ENCODE assay signal across 17 cellular contexts in the genomic region with DNA sequence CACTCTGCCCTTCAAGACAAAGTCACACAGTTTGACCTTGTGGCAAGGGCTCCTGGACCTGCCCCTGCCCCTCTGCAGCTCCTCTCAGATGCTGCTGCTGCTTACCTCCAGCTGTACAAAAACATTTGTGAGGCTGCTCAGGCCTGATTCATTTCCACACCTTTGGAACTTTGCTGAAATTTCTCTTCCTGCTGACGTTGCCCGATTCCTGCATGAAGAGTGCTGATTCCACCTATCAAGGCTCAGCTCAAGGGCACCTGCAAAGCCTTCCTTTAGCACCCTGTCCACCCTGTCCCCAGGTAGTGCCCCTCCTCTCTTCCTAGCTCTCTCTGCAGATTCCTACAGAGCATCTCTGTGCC.
"Had no signal": no experiment of that assay in that cellular context is flagged by ENCODE, and none has a peak within 500 bp of the region (broad histone marks: within the 10 kb centered on the region; RNA-seq: fewer than 3 reads in every experiment).

No MANE protein-coding gene starts in this region.

- H3K9me3 Mint-ChIP-seq: activated CD4-positive, alpha-beta memory T cell treated with anti-CD3 and anti-CD28 coated beads for 36 hours; activated naive CD4-positive, alpha-beta T cell treated with anti-CD3 and anti-CD28 coated beads, Interleukin-2, amount 10 ng/mL, durations not matched to agents 7 days and 5 days; natural killer cell treated with Interleukin-12 subunit alpha and Interleukin-12 subunit beta and Interleukin-15 and Interleukin-18, amount 100 ng/mL, for 72 hours had no signal

- H3K27ac Mint-ChIP-seq: activated CD4-positive, alpha-beta memory T cell treated with anti-CD3 and anti-CD28 coated beads for 36 hours; activated CD4-positive, alpha-beta T cell treated with anti-CD3 and anti-CD28 coated beads for 36 hours; activated CD8-positive, alpha-beta memory T cell treated with anti-CD3 and anti-CD28 coated beads, Interleukin-2, amount 10 ng/mL, durations not matched to agents 7 days and 5 days; activated naive CD4-positive, alpha-beta T cell treated with anti-CD3 and anti-CD28 coated beads, Interleukin-2, amount 10 ng/mL, durations not matched to agents 7 days and 5 days; natural killer cell treated with Interleukin-12 subunit alpha and Interleukin-12 subunit beta and Interleukin-15 and Interleukin-18, amount 100 ng/mL, for 72 hours had no signal

- H3K4me1 Mint-ChIP-seq: activated CD4-positive, alpha-beta T cell treated with anti-CD3 and anti-CD28 coated beads for 36 hours; activated CD8-positive, alpha-beta memory T cell treated with anti-CD3 and anti-CD28 coated beads, Interleukin-2, amount 10 ng/mL, durations not matched to agents 7 days and 5 days; activated naive CD4-positive, alpha-beta T cell treated with anti-CD3 and anti-CD28 coated beads, Interleukin-2, amount 10 ng/mL, durations not matched to agents 7 days and 5 days had no signal

- FAIRE-seq: kidney had no signal

- H3K4me1 ChIP-seq: ascending aorta, left ventricle myocardium inferior, spleen, uterus had no signal

- ATAC-seq: activated CD4-positive, alpha-beta T cell treated with anti-CD3 and anti-CD28 coated beads for 36 hours; activated CD8-positive, alpha-beta memory T cell treated with anti-CD3 and anti-CD28 coated beads, Interleukin-2, amount 10 ng/mL, durations not matched to agents 7 days and 5 days; sciatic nerve had no signal

- H3K27me3 ChIP-seq: ascending aorta, spleen, tibial artery, uterus had no signal

- H3K27me3 Mint-ChIP-seq: activated CD4-positive, alpha-beta memory T cell treated with anti-CD3 and anti-CD28 coated beads for 36 hours; activated CD8-positive, alpha-beta memory T cell treated with anti-CD3 and anti-CD28 coated beads, Interleukin-2, amount 10 ng/mL, durations not matched to agents 7 days and 5 days; activated naive CD4-positive, alpha-beta T cell treated with anti-CD3 and anti-CD28 coated beads, Interleukin-2, amount 10 ng/mL, durations not matched to agents 7 days and 5 days; natural killer cell treated with Interleukin-12 subunit alpha and Interleukin-12 subunit beta and Interleukin-15 and Interleukin-18, amount 100 ng/mL, for 72 hours had no signal

- DNase-seq: activated CD4-positive, alpha-beta memory T cell treated with anti-CD3 and anti-CD28 coated beads for 36 hours; activated CD4-positive, alpha-beta T cell treated with anti-CD3 and anti-CD28 coated beads for 36 hours; activated CD8-positive, alpha-beta memory T cell treated with anti-CD3 and anti-CD28 coated beads, Interleukin-2, amount 10 ng/mL, durations not matched to agents 7 days and 5 days; activated naive CD4-positive, alpha-beta T cell treated with anti-CD3 and anti-CD28 coated beads, Interleukin-2, amount 10 ng/mL, durations not matched to agents 7 days and 5 days; activated T-cell treated with anti-CD3 and anti-CD28 coated beads, Interleukin-2, amount 50 U/mL, for 1 hour; dermis blood vessel endothelial cell; erythroblast; hippocampal formation; kidney; left ventricle myocardium inferior; mesendoderm; tibial artery; uterus had no signal

- H3K9me3 ChIP-seq: ascending aorta, left ventricle myocardium inferior, spleen, tibial artery, uterus had no signal

- H3K36me3 ChIP-seq: ascending aorta, left ventricle myocardium inferior, spleen, tibial artery, uterus had no signal

- H3K4me3 Mint-ChIP-seq: activated CD4-positive, alpha-beta memory T cell treated with anti-CD3 and anti-CD28 coated beads for 36 hours; activated CD4-positive, alpha-beta T cell treated with anti-CD3 and anti-CD28 coated beads for 36 hours; activated CD8-positive, alpha-beta memory T cell treated with anti-CD3 and anti-CD28 coated beads, Interleukin-2, amount 10 ng/mL, durations not matched to agents 7 days and 5 days; activated naive CD4-positive, alpha-beta T cell treated with anti-CD3 and anti-CD28 coated beads, Interleukin-2, amount 10 ng/mL, durations not matched to agents 7 days and 5 days; natural killer cell treated with Interleukin-12 subunit alpha and Interleukin-12 subunit beta and Interleukin-15 and Interleukin-18, amount 100 ng/mL, for 72 hours had no signal

- H3K36me3 Mint-ChIP-seq: activated CD4-positive, alpha-beta memory T cell treated with anti-CD3 and anti-CD28 coated beads for 36 hours; activated CD8-positive, alpha-beta memory T cell treated with anti-CD3 and anti-CD28 coated beads, Interleukin-2, amount 10 ng/mL, durations not matched to agents 7 days and 5 days; activated naive CD4-positive, alpha-beta T cell treated with anti-CD3 and anti-CD28 coated beads, Interleukin-2, amount 10 ng/mL, durations not matched to agents 7 days and 5 days; natural killer cell treated with Interleukin-12 subunit alpha and Interleukin-12 subunit beta and Interleukin-15 and Interleukin-18, amount 100 ng/mL, for 72 hours had no signal

- H3K4me3 ChIP-seq: ascending aorta, left ventricle myocardium inferior, spleen, tibial artery, uterus had no signal
